ENCODE assay signal across 1 cellular context in the genomic region with DNA sequence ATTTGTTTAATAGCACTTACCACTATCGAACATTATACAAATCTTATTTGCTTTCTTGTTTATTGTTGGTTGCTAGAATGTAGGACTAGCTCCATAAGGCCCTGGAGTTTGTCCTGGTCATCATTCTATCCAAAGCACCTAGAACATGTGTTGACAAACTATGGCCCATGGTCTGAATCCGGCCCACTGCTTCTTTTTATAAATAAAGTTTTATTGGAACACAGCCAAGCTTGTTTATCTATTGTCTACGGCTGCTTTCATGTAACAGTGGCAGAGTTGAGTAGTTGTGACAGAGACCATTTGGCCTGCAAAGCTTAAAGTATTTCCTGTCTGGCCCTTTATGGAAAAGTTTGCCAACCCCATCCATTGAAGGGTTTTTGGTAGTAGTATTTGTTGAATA.
A peak's percentile ranks its signal among the peaks of the same experiment; 100 is the strongest.
TF ChIP-seq lines count a peak whose summit lies in the region.

No MANE protein-coding gene starts in this region.

TF ChIP-seq in K562, 482 proteins besides CTCF, POLR2A, EP300 and RAD21:
- TF ChIP-seq ZNF24 (IDR thresholded peaks at IDR 0.05) (no peak), BMI1 (IDR thresholded peaks at IDR 0.05; ENCODE audit: low read length) (no peak), MAFK (IDR thresholded peaks at IDR 0.05; ENCODE audit: low read length) (no peak), POU5F1 (IDR thresholded peaks at IDR 0.05; ENCODE audit: borderline replicate concordance, low read depth, low read length, partially characterized antibody) (no peak), ZNF316 (IDR thresholded peaks at IDR 0.05) (no peak), NFIC (IDR thresholded peaks at IDR 0.05) (peak; percentile 35; the same call in 1 of the 2 replicates)
- TF ChIP-seq, protein P1, sequence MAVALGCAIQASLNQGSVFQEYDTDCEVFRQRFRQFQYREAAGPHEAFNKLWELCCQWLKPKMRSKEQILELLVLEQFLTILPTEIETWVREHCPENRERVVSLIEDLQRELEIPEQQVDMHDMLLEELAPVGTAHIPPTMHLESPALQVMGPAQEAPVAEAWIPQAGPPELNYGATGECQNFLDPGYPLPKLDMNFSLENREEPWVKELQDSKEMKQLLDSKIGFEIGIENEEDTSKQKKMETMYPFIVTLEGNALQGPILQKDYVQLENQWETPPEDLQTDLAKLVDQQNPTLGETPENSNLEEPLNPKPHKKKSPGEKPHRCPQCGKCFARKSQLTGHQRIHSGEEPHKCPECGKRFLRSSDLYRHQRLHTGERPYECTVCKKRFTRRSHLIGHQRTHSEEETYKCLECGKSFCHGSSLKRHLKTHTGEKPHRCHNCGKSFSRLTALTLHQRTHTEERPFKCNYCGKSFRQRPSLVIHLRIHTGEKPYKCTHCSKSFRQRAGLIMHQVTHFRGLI (CRISPR knock-in tag; IDR thresholded peaks at IDR 0.05), result no peak
- TF ChIP-seq, protein P2, sequence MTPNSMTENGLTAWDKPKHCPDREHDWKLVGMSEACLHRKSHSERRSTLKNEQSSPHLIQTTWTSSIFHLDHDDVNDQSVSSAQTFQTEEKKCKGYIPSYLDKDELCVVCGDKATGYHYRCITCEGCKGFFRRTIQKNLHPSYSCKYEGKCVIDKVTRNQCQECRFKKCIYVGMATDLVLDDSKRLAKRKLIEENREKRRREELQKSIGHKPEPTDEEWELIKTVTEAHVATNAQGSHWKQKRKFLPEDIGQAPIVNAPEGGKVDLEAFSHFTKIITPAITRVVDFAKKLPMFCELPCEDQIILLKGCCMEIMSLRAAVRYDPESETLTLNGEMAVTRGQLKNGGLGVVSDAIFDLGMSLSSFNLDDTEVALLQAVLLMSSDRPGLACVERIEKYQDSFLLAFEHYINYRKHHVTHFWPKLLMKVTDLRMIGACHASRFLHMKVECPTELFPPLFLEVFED (CRISPR knock-in tag; conservative IDR thresholded peaks at IDR 0.05), result no peak
- TF ChIP-seq, protein P3, sequence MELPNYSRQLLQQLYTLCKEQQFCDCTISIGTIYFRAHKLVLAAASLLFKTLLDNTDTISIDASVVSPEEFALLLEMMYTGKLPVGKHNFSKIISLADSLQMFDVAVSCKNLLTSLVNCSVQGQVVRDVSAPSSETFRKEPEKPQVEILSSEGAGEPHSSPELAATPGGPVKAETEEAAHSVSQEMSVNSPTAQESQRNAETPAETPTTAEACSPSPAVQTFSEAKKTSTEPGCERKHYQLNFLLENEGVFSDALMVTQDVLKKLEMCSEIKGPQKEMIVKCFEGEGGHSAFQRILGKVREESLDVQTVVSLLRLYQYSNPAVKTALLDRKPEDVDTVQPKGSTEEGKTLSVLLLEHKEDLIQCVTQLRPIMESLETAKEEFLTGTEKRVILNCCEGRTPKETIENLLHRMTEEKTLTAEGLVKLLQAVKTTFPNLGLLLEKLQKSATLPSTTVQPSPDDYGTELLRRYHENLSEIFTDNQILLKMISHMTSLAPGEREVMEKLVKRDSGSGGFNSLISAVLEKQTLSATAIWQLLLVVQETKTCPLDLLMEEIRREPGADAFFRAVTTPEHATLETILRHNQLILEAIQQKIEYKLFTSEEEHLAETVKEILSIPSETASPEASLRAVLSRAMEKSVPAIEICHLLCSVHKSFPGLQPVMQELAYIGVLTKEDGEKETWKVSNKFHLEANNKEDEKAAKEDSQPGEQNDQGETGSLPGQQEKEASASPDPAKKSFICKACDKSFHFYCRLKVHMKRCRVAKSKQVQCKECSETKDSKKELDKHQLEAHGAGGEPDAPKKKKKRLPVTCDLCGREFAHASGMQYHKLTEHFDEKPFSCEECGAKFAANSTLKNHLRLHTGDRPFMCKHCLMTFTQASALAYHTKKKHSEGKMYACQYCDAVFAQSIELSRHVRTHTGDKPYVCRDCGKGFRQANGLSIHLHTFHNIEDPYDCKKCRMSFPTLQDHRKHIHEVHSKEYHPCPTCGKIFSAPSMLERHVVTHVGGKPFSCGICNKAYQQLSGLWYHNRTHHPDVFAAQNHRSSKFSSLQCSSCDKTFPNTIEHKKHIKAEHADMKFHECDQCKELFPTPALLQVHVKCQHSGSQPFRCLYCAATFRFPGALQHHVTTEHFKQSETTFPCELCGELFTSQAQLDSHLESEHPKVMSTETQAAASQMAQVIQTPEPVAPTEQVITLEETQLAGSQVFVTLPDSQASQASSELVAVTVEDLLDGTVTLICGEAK (IDR thresholded peaks at IDR 0.05), result peak; percentile 85
- TF ChIP-seq, protein P3 (CRISPR knock-in tag; IDR thresholded peaks at IDR 0.05), result no peak
- TF ChIP-seq, protein P4, sequence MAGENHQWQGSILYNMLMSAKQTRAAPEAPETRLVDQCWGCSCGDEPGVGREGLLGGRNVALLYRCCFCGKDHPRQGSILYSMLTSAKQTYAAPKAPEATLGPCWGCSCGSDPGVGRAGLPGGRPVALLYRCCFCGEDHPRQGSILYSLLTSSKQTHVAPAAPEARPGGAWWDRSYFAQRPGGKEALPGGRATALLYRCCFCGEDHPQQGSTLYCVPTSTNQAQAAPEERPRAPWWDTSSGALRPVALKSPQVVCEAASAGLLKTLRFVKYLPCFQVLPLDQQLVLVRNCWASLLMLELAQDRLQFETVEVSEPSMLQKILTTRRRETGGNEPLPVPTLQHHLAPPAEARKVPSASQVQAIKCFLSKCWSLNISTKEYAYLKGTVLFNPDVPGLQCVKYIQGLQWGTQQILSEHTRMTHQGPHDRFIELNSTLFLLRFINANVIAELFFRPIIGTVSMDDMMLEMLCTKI (IDR thresholded peaks at IDR 0.05; ENCODE audit: partially characterized antibody), result no peak
